ENCODE assay signal across 1 cellular context in genomic region chr21:37383066-37383465, GRCh38.
TF ChIP-seq lines count a peak whose summit lies in the region.

No MANE protein-coding gene starts in this region.

TF ChIP-seq in GM12878, 131 proteins besides CTCF, POLR2A, EP300 and RAD21:
- TF ChIP-seq RUNX3 (IDR thresholded peaks at IDR 0.05; ENCODE audit: low read length) (peak; percentile 25; the same call in 1 of the 2 replicates), IRF4 (IDR thresholded peaks at IDR 0.05; ENCODE audit: low read depth, low read length) (no peak)
